Comparison of ENCODE assay signal across 34 cellular contexts in genomic region chr10:61059636-61060035, GRCh38.
"Had no signal": no experiment of that assay in that cellular context is flagged by ENCODE, and none has a peak within 500 bp of the region (broad histone marks: within the 10 kb centered on the region; RNA-seq: fewer than 3 reads in every experiment).

No MANE protein-coding gene starts in this region.

- H3K4me3 Mint-ChIP-seq: activated B cell treated with CpG ODN at 0.5 μM for 24 hours; activated CD4-positive, alpha-beta memory T cell treated with anti-CD3 and anti-CD28 coated beads, Interleukin-2, amount 10 ng/mL, durations not matched to agents 7 days and 5 days; activated CD8-positive, alpha-beta memory T cell treated with anti-CD3 and anti-CD28 coated beads, Interleukin-2, amount 10 ng/mL, durations not matched to agents 7 days and 5 days; activated naive CD4-positive, alpha-beta T cell treated with anti-CD3 and anti-CD28 coated beads, Interleukin-2, amount 10 ng/mL, durations not matched to agents 7 days and 5 days; activated naive CD8-positive, alpha-beta T cell; central memory CD8-positive, alpha-beta T cell had no signal

- H3K4me1 Mint-ChIP-seq: activated B cell treated with CpG ODN at 0.5 μM for 24 hours; activated CD4-positive, alpha-beta memory T cell treated with anti-CD3 and anti-CD28 coated beads, Interleukin-2, amount 10 ng/mL, durations not matched to agents 7 days and 5 days; activated CD8-positive, alpha-beta memory T cell treated with anti-CD3 and anti-CD28 coated beads, Interleukin-2, amount 10 ng/mL, durations not matched to agents 7 days and 5 days; activated naive CD4-positive, alpha-beta T cell treated with anti-CD3 and anti-CD28 coated beads, Interleukin-2, amount 10 ng/mL, durations not matched to agents 7 days and 5 days; central memory CD8-positive, alpha-beta T cell had no signal

- H3K27ac Mint-ChIP-seq: activated B cell treated with CpG ODN at 0.5 μM for 24 hours; activated CD4-positive, alpha-beta memory T cell treated with anti-CD3 and anti-CD28 coated beads, Interleukin-2, amount 10 ng/mL, durations not matched to agents 7 days and 5 days; activated CD8-positive, alpha-beta memory T cell treated with anti-CD3 and anti-CD28 coated beads, Interleukin-2, amount 10 ng/mL, durations not matched to agents 7 days and 5 days; activated naive CD4-positive, alpha-beta T cell treated with anti-CD3 and anti-CD28 coated beads, Interleukin-2, amount 10 ng/mL, durations not matched to agents 7 days and 5 days; activated naive CD8-positive, alpha-beta T cell had no signal

- H3K27me3 Mint-ChIP-seq: activated CD8-positive, alpha-beta memory T cell treated with anti-CD3 and anti-CD28 coated beads, Interleukin-2, amount 10 ng/mL, durations not matched to agents 7 days and 5 days; activated naive CD4-positive, alpha-beta T cell treated with anti-CD3 and anti-CD28 coated beads, Interleukin-2, amount 10 ng/mL, durations not matched to agents 7 days and 5 days; activated naive CD8-positive, alpha-beta T cell; central memory CD8-positive, alpha-beta T cell had no signal

- H3K4me2 ChIP-seq: PC-9 had no signal

- H3K4me3 ChIP-seq: cardiac muscle cell, PC-9 had no signal

- DNase-seq: activated B cell treated with CpG ODN at 0.5 μM for 24 hours; activated CD4-positive, alpha-beta memory T cell treated with anti-CD3 and anti-CD28 coated beads, Interleukin-2, amount 10 ng/mL, durations not matched to agents 7 days and 5 days; activated CD4-positive, alpha-beta T cell treated with anti-CD3 and anti-CD28 coated beads for 4 hours; activated CD4-positive, alpha-beta T cell treated with anti-CD3 and anti-CD28 coated beads, Interleukin-2, amount 50 U/mL, for 1 hour; activated CD4-positive, CD25-positive, alpha-beta regulatory T cell treated with anti-CD3 and anti-CD28 coated beads, Interleukin-2, amount 50 U/mL, for 72 hours; activated CD8-positive, alpha-beta memory T cell treated with anti-CD3 and anti-CD28 coated beads for 24 hours; activated CD8-positive, alpha-beta memory T cell treated with anti-CD3 and anti-CD28 coated beads, Interleukin-2, amount 10 ng/mL, durations not matched to agents 7 days and 5 days; activated CD8-positive, alpha-beta memory T cell treated with anti-CD3 and anti-CD28 coated beads, Interleukin-2, amount 50 U/mL, for 48 hours; activated effector memory CD4-positive, alpha-beta T cell treated with Interleukin-2 at 50 U/mL for 16 hours; activated naive CD4-positive, alpha-beta T cell treated with anti-CD3 and anti-CD28 coated beads, Interleukin-2, amount 10 ng/mL, durations not matched to agents 7 days and 5 days; activated T-cell treated with anti-CD3 and anti-CD28 coated beads, Interleukin-2, amount 50 U/mL, for 48 hours; amniotic stem cell; aorta; Karpas-422; KBM-7; NCI-H1105; NCI-H1417 treated with DMSO at 0.1 percent for 48 hours; NCI-H1694; NCI-H1930; NCI-H2081 treated with DMSO at 0.1 percent for 48 hours; NCI-H510A; NCI-H526; NCI-H748 treated with DMSO at 0.1 percent for 48 hours; NK-92 treated with Interleukin-12 subunit alpha and Interleukin-12 subunit beta, amount 100 ng/mL, for 24 hours; PC-9; Right ventricle myocardium superior; SW 1271; T-helper 1 cell; T-helper 2 cell; T-helper 9 cell had no signal

- H3K9me3 Mint-ChIP-seq: activated B cell treated with CpG ODN at 0.5 μM for 24 hours; activated CD4-positive, alpha-beta memory T cell treated with anti-CD3 and anti-CD28 coated beads, Interleukin-2, amount 10 ng/mL, durations not matched to agents 7 days and 5 days; activated naive CD4-positive, alpha-beta T cell treated with anti-CD3 and anti-CD28 coated beads, Interleukin-2, amount 10 ng/mL, durations not matched to agents 7 days and 5 days; central memory CD8-positive, alpha-beta T cell had no signal

- H3K36me3 ChIP-seq: cardiac muscle cell had no signal

- ATAC-seq: activated CD8-positive, alpha-beta memory T cell treated with anti-CD3 and anti-CD28 coated beads, Interleukin-2, amount 10 ng/mL, durations not matched to agents 7 days and 5 days had no signal

- H3K27ac ChIP-seq: cardiac muscle cell, PC-9, VCaP had no signal

- H2AFZ ChIP-seq: PC-9 had no signal

- H3K36me3 Mint-ChIP-seq: activated CD8-positive, alpha-beta memory T cell treated with anti-CD3 and anti-CD28 coated beads, Interleukin-2, amount 10 ng/mL, durations not matched to agents 7 days and 5 days; activated naive CD4-positive, alpha-beta T cell treated with anti-CD3 and anti-CD28 coated beads, Interleukin-2, amount 10 ng/mL, durations not matched to agents 7 days and 5 days; activated naive CD8-positive, alpha-beta T cell had no signal

- H3K27me3 ChIP-seq: cardiac muscle cell had no signal
